Comparison of ENCODE assay signal across 9 cellular contexts in genomic region chr1:151994956-151995355, GRCh38. TPM values are rescaled to one million over a fixed set of nuclear protein-coding genes. Genes with fewer than 3 reads are reported as not detected.
DNase-seq lines count a peak whose midpoint lies in the region; ATAC-seq and TF ChIP-seq lines count a peak whose summit lies in the region.
"Had no signal": no experiment of that assay in that cellular context is flagged by ENCODE, and none has a peak within 500 bp of the region (broad histone marks: within the 10 kb centered on the region; RNA-seq: fewer than 3 reads in every experiment).

No MANE protein-coding gene starts in this region.

- peak overlapping the region; percentile 78 for H3K27ac Mint-ChIP-seq in HFFc6
- peak overlapping the region; percentile 88 for H3K27ac Mint-ChIP-seq in memory B cell

- H3K9me3 Mint-ChIP-seq in HFFc6 (no peaks in the 10 kb centered on the region), memory B cell (no peaks in the 10 kb centered on the region)

- peak overlapping the region; percentile 43; the same call in 1 of the 2 replicates for H3K4me3 Mint-ChIP-seq in HFFc6
- peak overlapping the region; percentile 71 for H3K4me3 Mint-ChIP-seq in memory B cell

- ATAC-seq in memory B cell (ENCODE audit: low read depth) = no peak
- no peak for ATAC-seq in HG02973 (IDR thresholded peaks at IDR 0.05; ENCODE audit: unreplicated experiment)
- ATAC-seq in HG03571 (IDR thresholded peaks at IDR 0.05; ENCODE audit: unreplicated experiment) = no peak

- in situ Hi-C loops in astrocyte of the cerebellum (cut with HindIII; ENCODE audit: low sequenced_read_pairs) = no loop called here

- H3K27me3 Mint-ChIP-seq in HFFc6 (ENCODE audit: insufficient read depth) (peaks cover 7% of the 10 kb centered on the region), memory B cell (no peaks in the 10 kb centered on the region)

- TF ChIP-seq CTCF in HFFc6 (IDR thresholded peaks at IDR 0.05) = no peak
- TF ChIP-seq CTCF in astrocyte of the cerebellum (IDR thresholded peaks at IDR 0.05; ENCODE audit: low read depth, low read length, missing control alignments) = no peak

- H3K4me3 ChIP-seq in astrocyte of the cerebellum (ENCODE audit: low read depth, low read length) = no peak overlapping the region

- peak; percentile 81 for DNase-seq in AG08395 (ENCODE audit: low spot score)
- peak; percentile 93 for DNase-seq in HFFc6
- DNase-seq in astrocyte of the cerebellum (ENCODE audit: low read depth) = peak; percentile 98
- no peak for DNase-seq in memory B cell (ENCODE audit: low spot score in 2 of 2)
- DNase-seq in NCI-H2171 (lab: John Stamatoyannopoulos, UW) = no peak
- DNase-seq in NCI-H146 (lab: John Stamatoyannopoulos, UW) = no peak
- DNase-seq: heart right ventricle had no signal

- peaks cover 18% of the 10 kb centered on the region for H3K36me3 Mint-ChIP-seq in HFFc6 (ENCODE audit: low read depth)
- no peaks in the 10 kb centered on the region for H3K36me3 Mint-ChIP-seq in memory B cell

- peaks cover 71% of the 10 kb centered on the region for H3K4me1 Mint-ChIP-seq in HFFc6 (ENCODE audit: low read depth)
- peaks cover 19% of the 10 kb centered on the region for H3K4me1 Mint-ChIP-seq in memory B cell

RNA-seq across cellular contexts. Expression of gene S100A10, which starts 1.3 kb away (rescaled TPM):
- 100 to 1,000 TPM; 390 to 518 (median 442) TPM for total RNA-seq in HFFc6 (2021; fragmentation: NEBNext Ultra II Directional; extraction: Animal tissue kit (Norgen Biotek cat#: 25700))

RNA-seq across cellular contexts. Expression of gene S100A11, which starts 41.8 kb away (rescaled TPM):
- total RNA-seq in HFFc6 (2021; fragmentation: NEBNext Ultra II Directional; extraction: Animal tissue kit (Norgen Biotek cat#: 25700)) = 1,000 to 10,000 TPM; 1,164 to 1,256 (median 1,179) TPM

Comparison
In these comparisons a context has a peak if more than half of its experiments do, and no peak if none do; other contexts are left out.
1. DNase-seq: peak in AG08395 (single experiment), HFFc6 (single experiment) and astrocyte of the cerebellum (single experiment); none in memory B cell (0 of 2), NCI-H2171 (single experiment) and NCI-H146 (single experiment).